In the genomic region with DNA sequence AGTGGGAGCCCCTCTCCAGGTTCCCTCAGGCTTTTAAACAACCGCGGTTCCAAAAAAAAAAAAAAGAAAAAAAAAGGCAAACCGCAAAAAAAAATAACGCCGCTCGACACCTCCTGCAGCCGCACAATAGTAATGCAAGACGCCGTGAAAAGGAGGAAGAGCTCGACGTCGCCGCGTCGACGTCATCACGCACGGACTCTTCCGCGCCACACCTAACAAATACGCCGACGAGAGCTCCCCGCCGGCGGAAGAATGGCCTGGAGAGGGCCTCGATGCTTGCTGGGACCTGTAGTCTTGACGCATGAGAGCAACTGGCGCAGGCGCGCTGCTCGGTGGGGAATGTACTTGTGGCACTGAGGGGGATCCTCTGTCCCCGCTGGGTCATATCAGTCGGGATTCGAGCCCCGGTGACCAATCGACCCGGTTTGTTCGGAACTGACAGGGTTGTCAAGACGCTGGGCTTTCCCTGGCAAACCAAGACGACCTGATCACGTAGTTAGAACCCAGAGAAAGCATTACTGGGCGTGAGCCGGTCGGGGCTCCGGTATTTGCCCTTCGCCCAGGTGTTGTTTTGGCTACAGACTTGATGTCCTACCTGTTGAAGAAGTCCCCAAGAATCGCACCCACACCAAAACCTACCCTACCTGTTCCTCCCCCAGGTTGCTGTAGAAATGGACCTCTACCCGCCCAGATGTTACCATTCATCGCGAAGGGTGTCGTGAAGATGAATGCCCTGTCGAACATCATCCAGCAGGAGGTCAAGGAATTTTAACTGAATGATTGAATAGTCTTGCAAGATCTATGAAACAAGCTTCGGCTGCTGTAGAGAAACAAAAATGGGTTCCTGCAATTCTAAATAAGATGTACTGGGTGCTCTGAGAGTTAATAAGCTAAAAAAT, we compare ENCODE assay signal across 8 cellular contexts. TPM values are rescaled to one million over a fixed set of nuclear protein-coding genes. Genes with fewer than 3 reads are reported as not detected.
DNase-seq lines count a peak whose midpoint lies in the region; ATAC-seq lines count a peak whose summit lies in the region.

CBR4 (minus strand) TSS at position 131 of the 899 bp plus-strand sequence. CDS start 166 bp downstream, outside the sequence.

- CTCF ChIA-PET in CD8-positive, alpha-beta memory T cell (lab: Charles Lee): interaction anchor here (0.7 to 2.0 kb wide), 11 partner anchors 11 to 1015 kb away, joined by 3 to 12 read pairs (median 4); partner anchors contain the start of gene DDX60

- no peaks in the 10 kb centered on the region for H3K36me3 ChIP-seq in CD8-positive, alpha-beta memory T cell (ENCODE audit: insufficient read depth, low read length)

- peak within 1 kb of the TSS; percentile 92 to 97 (median 95) for H3K4me3 Mint-ChIP-seq in CD8-positive, alpha-beta memory T cell

- peaks cover 0 to 24% (median 3%) of the 10 kb centered on the region in 3 donors for H3K36me3 Mint-ChIP-seq in CD8-positive, alpha-beta memory T cell

- peaks cover 24% of the 10 kb centered on the region for H3K4me1 ChIP-seq in CD8-positive, alpha-beta memory T cell (ENCODE audit: insufficient read depth, low read length)

- ATAC-seq in GM19463 (IDR thresholded peaks at IDR 0.05; ENCODE audit: unreplicated experiment): peak; percentile 97

- H3K27ac Mint-ChIP-seq in CD8-positive, alpha-beta memory T cell: peak within 1 kb of the TSS; percentile 94 to 98 (median 96)

- peaks cover 0 to 2% (median 0%) of the 10 kb centered on the region in 5 donors for H3K9me3 Mint-ChIP-seq in CD8-positive, alpha-beta memory T cell

- peaks cover 0 to 6% of the 10 kb centered on the region in 2 donors for H3K27me3 Mint-ChIP-seq in CD8-positive, alpha-beta memory T cell

- POLR2A ChIA-PET in CD8-positive, alpha-beta memory T cell (lab: Charles Lee): interaction anchor here (0.6 to 1.1 kb wide), 7 partner anchors 11 to 556 kb away, joined by 3 to 5 read pairs (median 4); no protein-coding TSS in a partner anchor

- no peaks in the 10 kb centered on the region for H3K27me3 ChIP-seq in CD8-positive, alpha-beta memory T cell (ENCODE audit: insufficient read depth, low read length, poor library complexity, severe bottlenecking)

- H3K27ac ChIP-seq in CD8-positive, alpha-beta memory T cell (ENCODE audit: low read depth, low read length): peak within 1 kb of the TSS; percentile 92

- DNase-seq in CD8-positive, alpha-beta memory T cell: peak; percentile 94 to 98 (median 95)
- DNase-seq in HS-27A (ENCODE audit: low read depth): peak; percentile 86
- peak; percentile 80 for DNase-seq in NK-92 (lab: John Stamatoyannopoulos, UW; ENCODE audit: unreplicated experiment)
- peak; percentile 96 for DNase-seq in activated CD8-positive, alpha-beta memory T cell treated with anti-CD3 and anti-CD28 coated beads for 24 hours
- peak; percentile 94 for DNase-seq in effector CD8-positive, alpha-beta T cell (lab: John Stamatoyannopoulos, UW)
- DNase-seq in lung microvascular endothelial cell (ENCODE audit: low read depth in 2 of 2): peak; percentile 99
- DNase-seq in stimulated activated CD8-positive, alpha-beta memory T cell treated with anti-CD3 and anti-CD28 coated beads, Interleukin-12 subunit alpha, Interleukin-12 subunit beta, amount 100 ng/mL, for 1 hour (ENCODE audit: low read depth): peak; percentile 94

- H3K9me3 ChIP-seq in CD8-positive, alpha-beta memory T cell (ENCODE audit: low read length): no peaks in the 10 kb centered on the region

- H3K4me3 ChIP-seq in CD8-positive, alpha-beta memory T cell (ENCODE audit: low read length): peak within 1 kb of the TSS; percentile 97

- peaks cover 50 to 60% (median 52%) of the 10 kb centered on the region in 3 donors for H3K4me1 Mint-ChIP-seq in CD8-positive, alpha-beta memory T cell

RNA-seq across cellular contexts. Expression of gene CBR4, which starts in this region (rescaled TPM):
- 10 to 100 TPM; 14.2 to 17.1 TPM for total RNA-seq in CD8-positive, alpha-beta memory T cell
- polyA plus RNA-seq in CD8-positive, alpha-beta memory T cell: 5.7 TPM
- total RNA-seq in lung microvascular endothelial cell: 10.0 and 11.3 TPM in 2 replicates

Comparison
In these comparisons a context has a peak if more than half of its experiments do, and no peak if none do; other contexts are left out.
1. Peak in every context shown above with its lines: DNase-seq, ATAC-seq, H3K4me3 ChIP-seq and H3K27ac ChIP-seq.